In the genomic region with DNA sequence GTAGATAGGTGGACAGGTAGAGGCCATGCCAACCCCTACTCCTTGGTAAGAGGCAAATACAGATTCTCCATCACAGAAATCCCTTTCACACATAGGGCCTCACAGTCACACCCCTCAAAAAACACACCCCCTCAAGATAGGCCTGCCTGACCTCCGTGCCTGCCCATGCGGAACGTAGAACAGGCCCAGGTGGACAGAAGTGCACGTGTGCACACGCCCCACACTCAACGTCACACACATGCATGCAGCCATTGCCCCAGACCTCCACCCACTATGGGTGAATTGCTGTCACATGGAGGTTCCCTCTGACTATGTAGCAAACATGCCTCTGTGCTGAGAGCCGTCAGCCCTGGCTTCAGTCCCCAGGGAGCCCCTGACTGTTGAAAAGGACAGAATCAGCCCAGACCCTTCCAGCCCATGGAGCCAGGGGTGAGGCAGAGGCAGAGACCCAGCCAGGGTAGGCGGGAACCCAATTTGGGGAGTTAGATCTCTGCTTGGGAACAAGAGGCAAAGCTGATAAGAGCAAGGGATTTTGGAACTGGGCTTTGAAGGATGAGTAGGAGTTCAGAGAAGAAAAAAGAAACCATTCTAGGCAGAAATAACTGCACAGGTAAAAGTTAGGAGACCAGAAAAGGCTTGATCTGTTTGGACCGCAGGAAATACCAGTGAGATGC, we compare ENCODE assay signal across 14 cellular contexts. TPM values are rescaled to one million over a fixed set of nuclear protein-coding genes. Genes with fewer than 3 reads are reported as not detected.
"Had no signal": no experiment of that assay in that cellular context is flagged by ENCODE, and none has a peak within 500 bp of the region (broad histone marks: within the 10 kb centered on the region; RNA-seq: fewer than 3 reads in every experiment).

No MANE protein-coding gene starts in this region.

- H3K27ac ChIP-seq: breast epithelium, left lung, upper lobe of left lung had no signal

- DNase-seq: kidney had no signal

- H3K27me3 ChIP-seq: breast epithelium, left lung, upper lobe of left lung had no signal

- H3K27me3 Mint-ChIP-seq: activated CD4-positive, alpha-beta T cell treated with anti-CD3 and anti-CD28 coated beads, Interleukin-2, amount 10 ng/mL, durations not matched to agents 7 days and 5 days had no signal

- H3K36me3 ChIP-seq: breast epithelium, left lung, prostate gland had no signal

- H3K27ac Mint-ChIP-seq: activated CD4-positive, alpha-beta T cell treated with anti-CD3 and anti-CD28 coated beads, Interleukin-2, amount 10 ng/mL, durations not matched to agents 7 days and 5 days had no signal

- FAIRE-seq: kidney, small intestine had no signal

- H3K4me3 Mint-ChIP-seq: activated CD4-positive, alpha-beta T cell treated with anti-CD3 and anti-CD28 coated beads, Interleukin-2, amount 10 ng/mL, durations not matched to agents 7 days and 5 days; memory B cell had no signal

- H3K9me3 Mint-ChIP-seq: activated CD4-positive, alpha-beta T cell treated with anti-CD3 and anti-CD28 coated beads, Interleukin-2, amount 10 ng/mL, durations not matched to agents 7 days and 5 days had no signal

- H3K4me3 ChIP-seq: breast epithelium, left lung, mucosa of descending colon, upper lobe of left lung had no signal

- H3K9me3 ChIP-seq: breast epithelium, left lung, mucosa of descending colon, prostate gland, upper lobe of left lung had no signal

RNA-seq across cellular contexts. Expression of a gene that starts 32.1 kb away (rescaled TPM):
- total RNA-seq: breast epithelium; chondrocyte; dermis blood vessel endothelial cell; kidney; left lung; naive thymus-derived CD4-positive, alpha-beta T cell; omental fat pad; prostate gland had no signal
- polyA plus RNA-seq: esophagus; naive thymus-derived CD4-positive, alpha-beta T cell had no signal

RNA-seq across cellular contexts. Expression of a gene that starts 43.8 kb away (rescaled TPM):
- polyA plus RNA-seq: naive thymus-derived CD4-positive, alpha-beta T cell had no signal
